Comparison of ENCODE assay signal across 28 cellular contexts in genomic region chr4:4203688-4204400, GRCh38. TPM values are rescaled to one million over a fixed set of nuclear protein-coding genes. Genes with fewer than 3 reads are reported as not detected.
"Had no signal": no experiment of that assay in that cellular context is flagged by ENCODE, and none has a peak within 500 bp of the region (broad histone marks: within the 10 kb centered on the region; RNA-seq: fewer than 3 reads in every experiment).

No MANE protein-coding gene starts in this region.

- H3K36me3 ChIP-seq: spleen, tibial nerve had no signal

- DNase-seq: effector memory CD8-positive, alpha-beta T cell; foreskin melanocyte; head of caudate nucleus; kidney glomerular epithelial cell; naive thymus-derived CD4-positive, alpha-beta T cell; nephron progenitor cell; psoas muscle; retina; spleen; stimulated activated CD4-positive, alpha-beta T cell treated with anti-CD3 and anti-CD28 coated beads, Interleukin-15, amount 100 ng/mL, for 24 hours; stimulated activated CD4-positive, alpha-beta T cell treated with anti-CD3 and anti-CD28 coated beads, Interleukin-1b, Interleukin-23, amount 100 ng/mL, for 48 hours; stimulated activated CD4-positive, alpha-beta T cell treated with anti-CD3 and anti-CD28 coated beads, Interleukin-4, amount 100 ng/mL, for 24 hours; stimulated activated naive B cell treated with anti-CD40 and anti-IgM and Interleukin-4, amounts not matched to agents 10 μg/mL and 1 μg/mL and 100 μg/mL, for 72 hours; stimulated activated naive CD8-positive, alpha-beta T cell treated with anti-CD3 and anti-CD28 coated beads, Interleukin-15, amount 100 ng/mL, for 72 hours; testis had no signal

- H3K4me1 ChIP-seq: parathyroid adenoma, psoas muscle, spleen, testis, tibial nerve had no signal

- H3K27ac ChIP-seq: epithelial cell of prostate, hepatocyte, parathyroid adenoma, psoas muscle, spleen, testis, tibial nerve had no signal

- H3K27me3 ChIP-seq: testis, tibial nerve had no signal

- H3K4me3 ChIP-seq: hepatocyte, psoas muscle, spleen, testis, tibial nerve had no signal

- H3K9me3 ChIP-seq: psoas muscle, testis, tibial nerve had no signal

- ATAC-seq: effector memory CD8-positive, alpha-beta T cell; naive thymus-derived CD4-positive, alpha-beta T cell; psoas muscle; sciatic nerve; stimulated activated naive B cell treated with anti-CD40 and anti-IgM and Interleukin-4, amounts not matched to agents 10 μg/mL and 1 μg/mL and 100 μg/mL, for 72 hours; stimulated activated naive CD8-positive, alpha-beta T cell treated with anti-CD3 and anti-CD28 coated beads, Interleukin-15, amount 100 ng/mL, for 72 hours had no signal

RNA-seq across cellular contexts. Expression of gene OTOP1, which starts 22.9 kb away (rescaled TPM):
- total RNA-seq: hepatocyte; liver; lung microvascular endothelial cell; mesenteric fat pad; mononuclear cell; naive thymus-derived CD4-positive, alpha-beta T cell; omental fat pad; psoas muscle; sciatic nerve; skeletal muscle tissue; spleen; subcutaneous adipose tissue; tibial nerve; ureter had no signal
- polyA plus RNA-seq: hepatocyte; liver; naive thymus-derived CD4-positive, alpha-beta T cell; psoas muscle; spleen had no signal
